ENCODE assay signal across 9 cellular contexts in the genomic region with DNA sequence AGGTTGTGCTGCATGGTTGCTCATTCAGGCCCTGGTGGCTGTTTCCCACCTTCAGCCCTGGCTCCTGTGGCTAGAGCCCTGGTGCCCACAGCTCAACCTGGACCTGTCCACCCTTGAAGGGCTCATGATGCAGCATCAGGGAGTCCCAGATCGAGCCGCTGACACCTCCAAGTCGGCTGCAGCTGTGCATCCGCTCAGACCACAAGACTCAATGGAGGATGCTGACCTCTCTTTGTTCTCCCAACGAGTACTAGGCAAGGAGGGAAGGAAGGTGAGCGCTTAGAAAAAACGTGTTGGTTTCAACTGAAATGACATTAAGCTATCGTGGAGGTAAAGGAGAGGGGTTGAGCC. TPM values are rescaled to one million over a fixed set of nuclear protein-coding genes. Genes with fewer than 3 reads are reported as not detected.
DNase-seq lines count a peak whose midpoint lies in the region; ATAC-seq and TF ChIP-seq lines count a peak whose summit lies in the region.
"Had no signal": no experiment of that assay in that cellular context is flagged by ENCODE, and none has a peak within 500 bp of the region (broad histone marks: within the 10 kb centered on the region; RNA-seq: fewer than 3 reads in every experiment).

No MANE protein-coding gene starts in this region.

- H3K27ac ChIP-seq in C4-2B (peak overlapping the region; percentile 40; the same call in 1 of the 2 replicates), HUES64 (ENCODE audit: low read depth, low read length) (peak overlapping the region; percentile 2; the same call in 1 of the 2 replicates), cingulate gyrus (ENCODE audit: low read depth, low read length) (peak overlapping the region; percentile 66)

- peaks cover 6% of the 10 kb centered on the region; the same call in 1 of the 2 replicates for H3K27me3 ChIP-seq in HUES64 (ENCODE audit: insufficient read depth, low read length)

- H3K9me3 ChIP-seq in HUES64 (ENCODE audit: insufficient read depth, low read depth, low read length) = no peaks in the 10 kb centered on the region

- H3K4me1 ChIP-seq in HUES64 (ENCODE audit: insufficient read depth, low read length) = peaks cover 20% of the 10 kb centered on the region

- peaks cover 28 to 44% (median 32%) of the 10 kb centered on the region in 4 donors for H3K4me1 Mint-ChIP-seq in naive thymus-derived CD8-positive, alpha-beta T cell

- 51% methylated on average over 8 of the region's 8 CpGs for WGBS in HUES64

- H3K27me3 Mint-ChIP-seq in naive thymus-derived CD8-positive, alpha-beta T cell = peaks cover 0 to 1% (median 0%) of the 10 kb centered on the region in 5 donors

- TF ChIP-seq CTCF in C4-2B (conservative IDR thresholded peaks at IDR 0.05) (no peak), GM20000 (IDR thresholded peaks at IDR 0.05; ENCODE audit: extremely low read depth, missing control alignments) (no peak)

- H3K9ac ChIP-seq in HUES64 (ENCODE audit: low read depth, low read length) = peak overlapping the region; percentile 60

- peak; percentile 16 for ATAC-seq in GM19467 (IDR thresholded peaks at IDR 0.05; ENCODE audit: unreplicated experiment)
- peak in 1 of 2 donors; percentile 18 for ATAC-seq in naive thymus-derived CD8-positive, alpha-beta T cell

- H3K27ac Mint-ChIP-seq in naive thymus-derived CD8-positive, alpha-beta T cell = peak overlapping the region; percentile 57 to 91 (median 86)

- H3K4me3 ChIP-seq in HUES64 (ENCODE audit: low read length) = peak overlapping the region; percentile 31

- H3K36me3 ChIP-seq in HUES64 (ENCODE audit: insufficient read depth, low read length) = 0 out of 2 replicates have a peak, but pooled peaks cover 8% of the 10 kb centered on the region

- DNase-seq in naive thymus-derived CD8-positive, alpha-beta T cell = no peak
- DNase-seq in EL (no peak), GM20000 (ENCODE audit: low spot score) (no peak)
- DNase-seq in stimulated activated naive CD4-positive, alpha-beta T cell treated with Interleukin-2 at 50 U/mL for 16 hours (lab: John Stamatoyannopoulos, UW) = no peak

- POLR2A ChIA-PET in naive thymus-derived CD8-positive, alpha-beta T cell (lab: Charles Lee) = interaction anchor here (0.7 to 5.4 kb wide), 12 partner anchors 11 to 213 kb away, joined by 3 to 109 read pairs (median 9); a partner anchor contains a TSS

- peaks cover 0 to 3% (median 3%) of the 10 kb centered on the region in 3 donors for H3K36me3 Mint-ChIP-seq in naive thymus-derived CD8-positive, alpha-beta T cell

- H3K4me3 Mint-ChIP-seq in naive thymus-derived CD8-positive, alpha-beta T cell = peak overlapping the region; percentile 86 to 98 (median 92)

- no peaks in the 10 kb centered on the region for H3K9me3 Mint-ChIP-seq in naive thymus-derived CD8-positive, alpha-beta T cell

RNA-seq across cellular contexts. Expression of a gene that starts 9.5 kb away (rescaled TPM):
- polyA plus RNA-seq in HUES64 (2013, experiment 1 of 2) = 0.15 TPM
- polyA plus RNA-seq in HUES64 (2013, experiment 2 of 2) = 0.44 TPM
- under 1 TPM; 0.52 to 0.73 TPM for total RNA-seq in naive thymus-derived CD8-positive, alpha-beta T cell
- under 1 TPM; 0.68 to 0.97 (median 0.68) TPM for polyA plus RNA-seq in naive thymus-derived CD8-positive, alpha-beta T cell

RNA-seq across cellular contexts. Expression of a gene that starts 28.4 kb away (rescaled TPM):
- 42.7 TPM for polyA plus RNA-seq in HUES64 (2013, experiment 1 of 2)
- polyA plus RNA-seq in HUES64 (2013, experiment 2 of 2) = 56.5 TPM
- 10 to 100 TPM; 36.5 to 41.7 TPM for total RNA-seq in naive thymus-derived CD8-positive, alpha-beta T cell
- 10 to 100 TPM; 60.6 to 76.9 (median 70.8) TPM for polyA plus RNA-seq in naive thymus-derived CD8-positive, alpha-beta T cell

RNA-seq across cellular contexts. Expression of a gene that starts 40.2 kb away (rescaled TPM):
- polyA plus RNA-seq in HUES64 (2013, experiment 1 of 2) = 9.0 TPM
- 7.9 TPM for polyA plus RNA-seq in HUES64 (2013, experiment 2 of 2)
- 10 to 100 TPM; 18.7 to 21.1 TPM for total RNA-seq in naive thymus-derived CD8-positive, alpha-beta T cell
- polyA plus RNA-seq in naive thymus-derived CD8-positive, alpha-beta T cell = 10 to 100 TPM; 26.8 to 35.5 (median 28.5) TPM

RNA-seq across cellular contexts. Expression of a gene that starts 41.7 kb away (rescaled TPM):
- 76.3 TPM for polyA plus RNA-seq in HUES64 (2013, experiment 1 of 2)
- 81.5 TPM for polyA plus RNA-seq in HUES64 (2013, experiment 2 of 2)
- total RNA-seq in naive thymus-derived CD8-positive, alpha-beta T cell = 10 to 100 TPM; 50.7 to 57.4 TPM
- polyA plus RNA-seq in naive thymus-derived CD8-positive, alpha-beta T cell = 10 to 100 TPM; 45.9 to 60.7 (median 55.4) TPM

RNA-seq across cellular contexts. Expression of a gene that starts 42.2 kb away (rescaled TPM):
- polyA plus RNA-seq in HUES64 (2013, experiment 1 of 2) = 3.9 TPM
- 9.3 TPM for polyA plus RNA-seq in HUES64 (2013, experiment 2 of 2)
- total RNA-seq in naive thymus-derived CD8-positive, alpha-beta T cell = 10 to 100 TPM; 11.9 to 13.3 TPM
- polyA plus RNA-seq in naive thymus-derived CD8-positive, alpha-beta T cell = 1 to 10 TPM; 4.9 to 5.9 (median 5.3) TPM
- total RNA-seq: HT1080 had no signal

Comparison
In these comparisons a context has a peak if more than half of its experiments do, and no peak if none do; other contexts are left out.
1. H3K27ac ChIP-seq: peak in every context shown above with its lines; median percentile 66 in cingulate gyrus; 40 in C4-2B; 2 in HUES64.